In genomic region chr20:34999021-34999451, GRCh38 we compare ENCODE assay signal across 1 cellular context.
TF ChIP-seq lines count a peak whose summit lies in the region.

No MANE protein-coding gene starts in this region.

TF ChIP-seq in K562, 482 proteins besides CTCF, POLR2A, EP300 and RAD21 (continued from another document):
- TF ChIP-seq MBD1 (CRISPR knock-in tag; IDR thresholded peaks at IDR 0.05) = no peak
- TF ChIP-seq HNRNPLL (IDR thresholded peaks at IDR 0.05; ENCODE audit: low read depth, low read length, poor library complexity, severe bottlenecking) = no peak
- peak; percentile 76 for TF ChIP-seq RBM22 (IDR thresholded peaks at IDR 0.05; ENCODE audit: low read depth, low read length, poor library complexity, severe bottlenecking)
- no peak for TF ChIP-seq RFX1 (IDR thresholded peaks at IDR 0.05)
- TF ChIP-seq RFX7 (CRISPR knock-in tag; IDR thresholded peaks at IDR 0.05) = no peak
- no peak for TF ChIP-seq ZNF79 (CRISPR knock-in tag; IDR thresholded peaks at IDR 0.05; ENCODE audit: low read depth)
TF ChIP-seq in K562: peak in this region for 2.
